Comparison of ENCODE assay signal across 26 cellular contexts in the genomic region with DNA sequence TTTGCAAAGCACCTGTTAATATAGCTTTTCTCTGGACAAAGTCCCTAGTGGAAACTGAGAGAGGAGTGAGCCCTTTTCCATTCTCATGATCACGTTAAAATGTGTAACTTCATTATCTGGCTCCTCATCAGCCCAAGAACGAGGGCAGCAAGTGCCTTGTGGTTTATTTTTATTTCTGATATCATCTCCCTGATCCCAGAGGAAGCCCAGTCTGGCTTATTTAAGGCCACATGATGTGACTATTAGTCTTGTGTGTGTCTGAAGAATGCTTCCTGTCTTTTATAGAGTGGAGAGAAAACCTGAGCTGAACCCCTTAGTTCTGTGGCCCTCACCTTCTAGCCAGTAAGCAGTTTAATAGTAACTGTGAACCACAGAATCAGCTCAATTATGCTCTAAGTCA.
"Had no signal": no experiment of that assay in that cellular context is flagged by ENCODE, and none has a peak within 500 bp of the region (broad histone marks: within the 10 kb centered on the region; RNA-seq: fewer than 3 reads in every experiment).

No MANE protein-coding gene starts in this region.

- H3K27me3 ChIP-seq: neural progenitor cell, neutrophil, right atrium auricular region, testis, thyroid gland, transverse colon, upper lobe of left lung, vagina had no signal

- H3K4me1 ChIP-seq: left ventricle myocardium inferior, parathyroid adenoma, right atrium auricular region, right lobe of liver, stomach, testis, thyroid gland, transverse colon, upper lobe of left lung, vagina had no signal

- H3K4me3 ChIP-seq: left ventricle myocardium inferior, lung, neural progenitor cell, right atrium auricular region, right lobe of liver, skin epidermis, stomach, testis, thyroid gland, transverse colon, upper lobe of left lung, vagina had no signal

- ATAC-seq: natural killer cell; right lobe of liver; stimulated activated naive B cell treated with anti-CD40 and anti-IgM and Interleukin-4, amounts not matched to agents 10 μg/mL and 1 μg/mL and 100 μg/mL, for 72 hours; stimulated activated naive CD8-positive, alpha-beta T cell treated with anti-CD3 and anti-CD28 coated beads, Interleukin-15, Interleukin-2, amounts not matched to agents 100 U/mL and 50 U/mL, for 24 hours had no signal

- H3K27ac ChIP-seq: left ventricle myocardium inferior, neural progenitor cell, neutrophil, parathyroid adenoma, right atrium auricular region, right lobe of liver, skin epidermis, stomach, testis, thyroid gland, transverse colon, upper lobe of left lung, vagina had no signal

- DNase-seq: islet precursor cell; left ventricle myocardium inferior; mesendoderm; naive B cell; natural killer cell; nephron progenitor cell; occipital lobe; right lobe of liver; stimulated activated CD4-positive, alpha-beta T cell treated with anti-CD3 and anti-CD28 coated beads, Interleukin-12 subunit alpha, Interleukin-12 subunit beta, amount 100 ng/mL, for 4 hours; stimulated activated CD4-positive, alpha-beta T cell treated with anti-CD3 and anti-CD28 coated beads, Interleukin-15, amount 100 ng/mL, for 24 hours; stimulated activated CD4-positive, alpha-beta T cell treated with anti-CD3 and anti-CD28 coated beads, Interleukin-2, amount 100 ng/mL, for 24 hours; stimulated activated CD4-positive, alpha-beta T cell treated with anti-CD3 and anti-CD28 coated beads, Interleukin-4, amount 100 ng/mL, for 1 hour; stimulated activated naive B cell treated with anti-CD40 and anti-IgM and Interleukin-4, amounts not matched to agents 10 μg/mL and 1 μg/mL and 100 μg/mL, for 72 hours; stimulated activated naive CD8-positive, alpha-beta T cell treated with anti-CD3 and anti-CD28 coated beads, Interleukin-15, Interleukin-2, amounts not matched to agents 100 U/mL and 50 U/mL, for 24 hours; stomach; testis; thyroid gland; transverse colon; upper lobe of left lung had no signal

- H3K9me3 ChIP-seq: left ventricle myocardium inferior, neutrophil, right atrium auricular region, right lobe of liver, testis, thyroid gland, transverse colon, upper lobe of left lung, vagina had no signal

- H3K36me3 ChIP-seq: left ventricle myocardium inferior, neural progenitor cell, neutrophil, right atrium auricular region, right lobe of liver, stomach, thyroid gland, transverse colon, upper lobe of left lung, vagina had no signal
